ENCODE assay signal across 7 cellular contexts in genomic region chr14:49634547-49635334, GRCh38. TPM values are rescaled to one million over a fixed set of nuclear protein-coding genes. Genes with fewer than 3 reads are reported as not detected.
DNase-seq lines count a peak whose midpoint lies in the region; ATAC-seq and FAIRE-seq lines count a peak whose summit lies in the region.

Gene DNAAF2 (minus strand): TSS chr14:49635244. CDS start chr14:49635149, 95 bp downstream.

- FAIRE-seq in small intestine (lab: Jason Lieb, UNC) = no peak

- ATAC-seq in GM18511 (IDR thresholded peaks at IDR 0.05; ENCODE audit: unreplicated experiment) (peak; percentile 32), HG02885 (IDR thresholded peaks at IDR 0.05; ENCODE audit: poor library complexity, unreplicated experiment) (peak; percentile 32)

- H3K9me3 ChIP-seq in iPS-18c (ENCODE audit: control insufficient read depth, insufficient read depth, low read length) (no peaks in the 10 kb centered on the region), small intestine (ENCODE audit: control insufficient read depth, low read depth) (no peaks in the 10 kb centered on the region)

- H3K4me3 ChIP-seq in iPS-18c (ENCODE audit: insufficient read depth, low read depth, low read length) (peak within 1 kb of the TSS; percentile 88), small intestine (ENCODE audit: low read depth in 1 of 2, low read length in 2 of 2) (peak within 1 kb of the TSS; percentile 74 to 95)

- 0 to 1% (median 0%) methylated on average over 72 to 80 of the region's 80 CpGs for WGBS in small intestine, 3 donors

- DNase-seq in NCI-H146 (lab: John Stamatoyannopoulos, UW) (peak; percentile 74), UCSD-AML1 (lab: John Stamatoyannopoulos, UW; ENCODE audit: unreplicated experiment) (peak; percentile 71), brain pericyte (ENCODE audit: low read depth, low spot score) (peak; percentile 34), small intestine (peak; percentile 67)

- H3K36me3 ChIP-seq in small intestine (ENCODE audit: control insufficient read depth in 2 of 2, insufficient read depth in 2 of 2, low read length in 2 of 2) = peaks cover 2 to 4% of the 10 kb centered on the region in 2 donors

- no peaks in the 10 kb centered on the region for H3K27me3 ChIP-seq in small intestine (ENCODE audit: control insufficient read depth in 2 of 2, insufficient read depth in 2 of 2, low read length in 2 of 2)

- peak within 1 kb of the TSS; percentile 80 to 99 for H3K27ac ChIP-seq in small intestine (ENCODE audit: low read depth in 1 of 2, low read length in 1 of 2)

- H3K4me1 ChIP-seq in small intestine (ENCODE audit: control insufficient read depth in 2 of 2, insufficient read depth in 1 of 2, low read depth in 1 of 2, low read length in 1 of 2) = peaks cover 0 to under 1% of the 10 kb centered on the region in 2 donors

RNA-seq across cellular contexts. Expression of gene DNAAF2, which starts in this region (rescaled TPM):
- 10 to 100 TPM in 1 of 3 donors, 1 to 10 TPM in 2; 8.3 to 19.5 (median 9.2) TPM for polyA plus RNA-seq in small intestine

Comparison
In these comparisons a context has a peak if more than half of its experiments do, and no peak if none do; other contexts are left out.
1. Peak in every context shown above with its lines: DNase-seq, ATAC-seq, H3K4me3 ChIP-seq and H3K27ac ChIP-seq.